Comparison of ENCODE assay signal across 16 cellular contexts in genomic region chr21:15651172-15651571, GRCh38.
DNase-seq lines count a peak whose midpoint lies in the region; ATAC-seq and TF ChIP-seq lines count a peak whose summit lies in the region.
"Had no signal": no experiment of that assay in that cellular context is flagged by ENCODE, and none has a peak within 500 bp of the region (broad histone marks: within the 10 kb centered on the region; RNA-seq: fewer than 3 reads in every experiment).

No MANE protein-coding gene starts in this region.

- intact Hi-C loops in dorsolateral prefrontal cortex (cut with DNase I) (no loop called here), right lobe of liver (cut with DNase I) (no loop called here)

- 52% methylated on average over 3 of the region's 3 CpGs for WGBS in right lobe of liver (ENCODE audit: insufficient coverage, low coverage, low lambda C conversion rate, missing lambda C conversion rate)

- ATAC-seq in right lobe of liver: no peak
- ATAC-seq: GM23338, HepG2 had no signal

- H3K27ac ChIP-seq in angular gyrus (ENCODE audit: low read depth, low read length) (peak overlapping the region; percentile 54), dorsolateral prefrontal cortex (peak overlapping the region in 47 of 59 donors; percentile 1 to 84 (median 61)), right lobe of liver (no peak overlapping the region)
- H3K27ac ChIP-seq: C4-2B had no signal

- H3K9me3 ChIP-seq in right lobe of liver: no peaks in the 10 kb centered on the region

- H3K4me1 ChIP-seq in right lobe of liver: no peaks in the 10 kb centered on the region

- TF ChIP-seq CTCF in dorsolateral prefrontal cortex (IDR thresholded peaks at IDR 0.05 in 54 of 56, conservative IDR thresholded peaks at IDR 0.05 in 2 of 56; ENCODE audit: low read depth in 1 of 56, partially characterized antibody in 56 of 56) (no peak), right lobe of liver (IDR thresholded peaks at IDR 0.05) (no peak)

- H3K27me3 ChIP-seq in dorsolateral prefrontal cortex (no peaks in the 10 kb centered on the region), right lobe of liver (no peaks in the 10 kb centered on the region)

- TF ChIP-seq POLR2A in right lobe of liver (IDR thresholded peaks at IDR 0.05): no peak

- H3K4me3 ChIP-seq in dorsolateral prefrontal cortex (no peak overlapping the region), right lobe of liver (no peak overlapping the region)
- H3K4me3 ChIP-seq: GM23338 had no signal

- H3K36me3 ChIP-seq in right lobe of liver: no peaks in the 10 kb centered on the region

- DNase-seq in dorsolateral prefrontal cortex: no peak
- peak; percentile 45 for DNase-seq in iris pigment epithelial cell (ENCODE audit: low read depth)
- DNase-seq in NCI-H774 (lab: John Stamatoyannopoulos, UW): no peak
- no peak for DNase-seq in right lobe of liver
- no peak for DNase-seq in cerebellum (ENCODE audit: low spot score)
- no peak for DNase-seq in T-helper 2 cell
- DNase-seq: ACHN; CD4-positive, alpha-beta memory T cell; DMS153; DMS79; GDM1; H9 had no signal

Comparison
In these comparisons a context has a peak if more than half of its experiments do, and no peak if none do; other contexts are left out.
1. H3K27ac ChIP-seq: peak in angular gyrus (single experiment) and dorsolateral prefrontal cortex (47 of 59); none in right lobe of liver (0 of 3).